Comparison of ENCODE assay signal across 26 cellular contexts in the genomic region with DNA sequence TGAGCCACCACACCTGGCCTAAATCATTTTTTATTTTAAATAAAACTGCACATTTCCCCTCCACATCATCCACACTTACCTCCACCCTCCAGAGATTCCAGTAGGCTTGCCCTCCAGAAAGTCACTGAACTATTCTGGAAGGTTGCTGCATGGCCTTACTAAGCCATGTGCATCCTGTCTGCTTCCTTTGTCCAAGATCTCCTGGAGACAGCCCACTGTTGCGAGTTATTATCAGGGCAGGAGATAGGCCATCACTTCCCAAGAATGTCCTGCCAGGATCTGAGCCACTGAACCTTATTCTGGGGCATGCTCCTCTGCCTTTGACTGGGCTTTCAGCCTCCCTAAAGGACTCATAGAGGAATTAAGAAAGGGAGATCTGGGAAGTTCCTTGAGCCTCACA. TPM values are rescaled to one million over a fixed set of nuclear protein-coding genes. Genes with fewer than 3 reads are reported as not detected.
"Had no signal": no experiment of that assay in that cellular context is flagged by ENCODE, and none has a peak within 500 bp of the region (broad histone marks: within the 10 kb centered on the region; RNA-seq: fewer than 3 reads in every experiment).

No MANE protein-coding gene starts in this region.

- H3K4me3 Mint-ChIP-seq: dendritic cell treated with granulocyte-macrophage colony-stimulating factor and Interleukin-4, amounts not matched to agents 40 ng/mL and 50 ng/mL, for 4 days had no signal

- H3K27me3 ChIP-seq: colonic mucosa, esophagus squamous epithelium, gastrocnemius medialis, heart right ventricle, left lung had no signal

- ATAC-seq: esophagus mucosa, gastrocnemius medialis, heart right ventricle, left cardiac atrium, left lung, left ventricle myocardium superior, lower lobe of right lung had no signal

- H3K9me3 Mint-ChIP-seq: dendritic cell treated with granulocyte-macrophage colony-stimulating factor and Interleukin-4, amounts not matched to agents 40 ng/mL and 50 ng/mL, for 4 days had no signal

- H3K4me1 ChIP-seq: colonic mucosa, esophagus squamous epithelium, gastrocnemius medialis, heart right ventricle, left lung, lower lobe of right lung had no signal

- H3K36me3 ChIP-seq: colonic mucosa, esophagus squamous epithelium, gastrocnemius medialis had no signal

- H3K9me3 ChIP-seq: colonic mucosa, esophagus squamous epithelium, gastrocnemius medialis, heart right ventricle, left lung, lower lobe of right lung had no signal

- H3K4me3 ChIP-seq: colonic mucosa, dorsolateral prefrontal cortex, esophagus squamous epithelium, gastrocnemius medialis, heart right ventricle, left lung, lower lobe of right lung had no signal

- H3K27ac ChIP-seq: colonic mucosa, dorsolateral prefrontal cortex, epithelial cell of prostate, esophagus squamous epithelium, gastrocnemius medialis, heart right ventricle, left lung, lower lobe of right lung had no signal

- DNase-seq: colonic mucosa; cortex of kidney; dorsolateral prefrontal cortex; effector CD4-positive, alpha-beta T cell; effector memory CD4-positive, alpha-beta T cell; erythroblast; esophagus squamous epithelium; foreskin fibroblast; foreskin melanocyte; gastrocnemius medialis; glutamatergic neuron; head of caudate nucleus; heart right ventricle; hippocampal formation; left cardiac atrium; left lung; left ventricle myocardium superior; lower lobe of right lung; mesendoderm; midbrain had no signal

- H3K27me3 Mint-ChIP-seq: dendritic cell treated with granulocyte-macrophage colony-stimulating factor and Interleukin-4, amounts not matched to agents 40 ng/mL and 50 ng/mL, for 4 days had no signal

- H3K27ac Mint-ChIP-seq: dendritic cell treated with granulocyte-macrophage colony-stimulating factor and Interleukin-4, amounts not matched to agents 40 ng/mL and 50 ng/mL, for 4 days had no signal

- FAIRE-seq: islet of Langerhans, keratinocyte had no signal

RNA-seq across cellular contexts. Expression of gene CCDC68, which starts 26.8 kb away (rescaled TPM):
- total RNA-seq: mononuclear cell had no signal
